8 cellular contexts compared by ENCODE assay signal in genomic region chr1:234544094-234544579, GRCh38.
DNase-seq lines count a peak whose midpoint lies in the region; ATAC-seq lines count a peak whose summit lies in the region.

No MANE protein-coding gene starts in this region.

- H3K4me3 Mint-ChIP-seq in stimulated activated naive CD8-positive, alpha-beta T cell treated with anti-CD3 and anti-CD28 coated beads, Interleukin-15, amount 100 ng/mL, for 72 hours = peak overlapping the region; percentile 43 to 44

- H3K27me3 Mint-ChIP-seq in stimulated activated naive CD8-positive, alpha-beta T cell treated with anti-CD3 and anti-CD28 coated beads, Interleukin-15, amount 100 ng/mL, for 72 hours = peaks cover 9% of the 10 kb centered on the region

- H3K27ac Mint-ChIP-seq in stimulated activated naive CD8-positive, alpha-beta T cell treated with anti-CD3 and anti-CD28 coated beads, Interleukin-15, amount 100 ng/mL, for 72 hours = peak overlapping the region; percentile 61 to 69

- DNase-seq in DMS153 treated with DMSO at 0.1 percent for 48 hours (lab: John Stamatoyannopoulos, UW; ENCODE audit: unreplicated experiment) (peak; percentile 43), NCI-H187 (lab: John Stamatoyannopoulos, UW) (peak; percentile 49 to 59), middle frontal gyrus (ENCODE audit: extremely low spot score, low spot score) (peak; percentile 61)
- DNase-seq in activated CD4-positive, alpha-beta T cell treated with anti-CD3 and anti-CD28 coated beads, Interleukin-2, amount 50 U/mL, for 1 hour = peak; percentile 38
- DNase-seq in effector CD8-positive, alpha-beta T cell (lab: John Stamatoyannopoulos, UW) = peak; percentile 11
- DNase-seq in stimulated activated naive CD8-positive, alpha-beta T cell treated with anti-CD3 and anti-CD28 coated beads, Interleukin-15, amount 100 ng/mL, for 72 hours = peak; percentile 15 to 43

- ATAC-seq in stimulated activated naive CD8-positive, alpha-beta T cell treated with anti-CD3 and anti-CD28 coated beads, Interleukin-15, amount 100 ng/mL, for 72 hours = peak; percentile 73
- ATAC-seq in HG03280 (IDR thresholded peaks at IDR 0.05; ENCODE audit: unreplicated experiment) = no peak
- no peak for ATAC-seq in HG03045 (IDR thresholded peaks at IDR 0.05; ENCODE audit: unreplicated experiment)

- no peaks in the 10 kb centered on the region for H3K9me3 Mint-ChIP-seq in stimulated activated naive CD8-positive, alpha-beta T cell treated with anti-CD3 and anti-CD28 coated beads, Interleukin-15, amount 100 ng/mL, for 72 hours

- peaks cover 36% of the 10 kb centered on the region for H3K4me1 Mint-ChIP-seq in stimulated activated naive CD8-positive, alpha-beta T cell treated with anti-CD3 and anti-CD28 coated beads, Interleukin-15, amount 100 ng/mL, for 72 hours

Comparison
In these comparisons a context has a peak if more than half of its experiments do, and no peak if none do; other contexts are left out.
1. DNase-seq: peak in every context shown above with its lines; median percentile 61 in middle frontal gyrus; 54 in NCI-H187; 43 in DMS153 treated with DMSO at 0.1 percent for 48 hours; 38 in activated CD4-positive, alpha-beta T cell treated with anti-CD3 and anti-CD28 coated beads, Interleukin-2, amount 50 U/mL, for 1 hour; 29 in stimulated activated naive CD8-positive, alpha-beta T cell treated with anti-CD3 and anti-CD28 coated beads, Interleukin-15, amount 100 ng/mL, for 72 hours; 11 in effector CD8-positive, alpha-beta T cell.